ENCODE assay signal across 5 cellular contexts in the genomic region with DNA sequence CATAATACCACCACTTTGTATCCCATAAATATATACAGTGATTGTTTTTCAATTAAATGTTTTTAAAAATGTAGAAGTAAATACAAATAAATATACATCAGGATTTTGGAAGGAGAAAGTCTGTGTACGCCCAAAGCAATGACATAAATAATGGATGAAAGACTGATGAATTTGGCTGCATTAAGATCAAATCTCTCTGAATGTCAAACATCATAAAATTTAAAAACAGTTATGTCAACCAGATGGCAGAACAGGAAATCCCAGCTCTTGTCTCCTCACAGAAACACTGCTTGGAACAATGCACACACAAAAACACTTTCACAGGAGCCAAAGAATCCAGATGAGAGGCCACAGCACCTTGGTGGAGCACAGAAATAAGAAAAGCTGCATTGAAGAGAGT.
"Had no signal": no experiment of that assay in that cellular context is flagged by ENCODE, and none has a peak within 500 bp of the region (broad histone marks: within the 10 kb centered on the region; RNA-seq: fewer than 3 reads in every experiment).

No MANE protein-coding gene starts in this region.

- DNase-seq: IMR-90, KBM-7 had no signal

- ATAC-seq: HepG2, K562 had no signal

- H3K4me3 ChIP-seq: K562 had no signal

- H3K27ac ChIP-seq: HL-60 had no signal
